In the genomic region with DNA sequence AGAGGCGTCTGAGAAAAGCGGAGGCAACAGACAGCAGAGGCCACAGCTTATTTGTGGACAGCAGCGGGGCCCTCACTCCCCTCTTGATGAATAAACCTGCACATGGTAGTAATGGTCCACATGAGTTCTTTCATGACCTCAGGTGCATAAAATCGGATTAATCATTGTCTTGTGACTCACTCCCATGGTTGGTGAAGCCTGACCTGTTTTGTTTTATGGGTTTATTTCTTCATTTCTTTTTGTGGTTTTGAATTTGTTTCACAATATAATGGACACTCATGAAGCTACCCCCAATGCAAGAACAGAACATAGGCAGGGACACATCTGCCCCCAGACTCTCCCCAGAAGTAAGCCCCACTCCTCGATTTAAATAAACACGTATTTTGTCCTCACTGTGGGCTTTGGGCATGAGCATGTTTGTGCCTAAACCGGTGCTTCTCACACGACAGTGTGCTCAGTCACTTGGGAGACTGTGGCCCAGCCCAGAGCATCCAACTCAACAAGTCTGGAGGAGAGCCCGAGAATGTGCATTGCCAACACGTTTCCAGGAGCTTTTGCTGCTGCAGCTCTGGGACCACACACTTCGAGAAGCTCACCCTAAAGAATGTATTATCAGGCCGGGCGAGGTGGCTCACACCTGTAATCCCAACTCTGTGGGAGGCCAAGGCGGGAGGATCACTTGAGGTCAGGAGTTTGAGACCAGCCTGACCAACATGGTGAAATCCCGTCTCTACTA, we compare ENCODE assay signal across 9 cellular contexts.
DNase-seq lines count a peak whose midpoint lies in the region; ATAC-seq and TF ChIP-seq lines count a peak whose summit lies in the region.
"Had no signal": no experiment of that assay in that cellular context is flagged by ENCODE, and none has a peak within 500 bp of the region (broad histone marks: within the 10 kb centered on the region; RNA-seq: fewer than 3 reads in every experiment).

No MANE protein-coding gene starts in this region.

- H3K27ac ChIP-seq in AG04450 (ENCODE audit: low read depth, low read length) (peak overlapping the region; percentile 22), HCT116 (ENCODE audit: low read depth, low read length) (no peak overlapping the region), VCaP (peak overlapping the region; percentile 84)

- H3K4me1 ChIP-seq in HCT116 (ENCODE audit: control insufficient read depth in 1 of 2, insufficient read depth in 2 of 2, low read length in 2 of 2): peaks cover 26 to 40% of the 10 kb centered on the region in 2 experiments

- in situ Hi-C loops in GM13976 (cut with MboI; ENCODE audit: low sequenced_read_pairs, unreplicated experiment): no loop called here

- TF ChIP-seq RAD21 in HCT116 (IDR thresholded peaks at IDR 0.05; ENCODE audit: low read depth): no peak

- CTCF ChIA-PET in AG04450 (lab: Charles Lee): interaction anchor here (1.7 kb wide), 1 partner anchor 17 kb away, joined by 4 read pairs; no protein-coding TSS in a partner anchor
- CTCF ChIA-PET in HCT116 (lab: Charles Lee): interaction anchor here (1.1 kb wide), 1 partner anchor 19 kb away, joined by 3 read pairs; no protein-coding TSS in a partner anchor

- H3K9me2 ChIP-seq in HCT116 (ENCODE audit: insufficient read depth): no peaks in the 10 kb centered on the region

- peak overlapping the region; percentile 6 for H2AFZ ChIP-seq in HCT116 (ENCODE audit: low read depth, low read length, poor library complexity, severe bottlenecking)

- BruUV-seq in HCT116 (replicated peaks; lab: Mats Ljungman, UMichigan): no TSS peak

- RAD21 ChIA-PET in HCT116 (lab: Charles Lee; ENCODE audit: low non-redundant PET in 1 of 2, low total read pairs in 2 of 2, uncharacterized antibody in 2 of 2, unreplicated experiment in 2 of 2): no interaction called here

- H3K9me3 ChIP-seq in AG04450 (ENCODE audit: control insufficient read depth, insufficient read depth, low read length) (peaks cover 4% of the 10 kb centered on the region), HCT116 (ENCODE audit: control insufficient read depth in 1 of 2, insufficient read depth in 1 of 2, low read depth in 1 of 2, low read length in 2 of 2) (peaks cover 0 to under 1% of the 10 kb centered on the region in 2 experiments; a peak in 1 of 4 replicates)

- H3K27me3 ChIP-seq in AG04450 (ENCODE audit: control insufficient read depth, insufficient read depth, low read length) (peaks cover 3% of the 10 kb centered on the region), HCT116 (ENCODE audit: insufficient read depth, low read length) (no peaks in the 10 kb centered on the region)

- 0 out of 2 replicates have a peak overlapping the region, but pooled peaks have one; percentile 17 for H3K9ac ChIP-seq in HCT116 (ENCODE audit: low read length)

- H4K20me1 ChIP-seq in HCT116 (ENCODE audit: insufficient read depth): no peaks in the 10 kb centered on the region

- POLR2A ChIA-PET in AG04450 (lab: Yijun Ruan, JAX): interaction anchor here (0.8 kb wide), 1 partner anchor 180 kb away, joined by 4 read pairs; the partner anchor contains the start of gene NCOR2
- POLR2A ChIA-PET in HCT116 (lab: Charles Lee): no interaction called here

- no peak for TF ChIP-seq CTCF in AG04450 (IDR thresholded peaks at IDR 0.05; ENCODE audit: low read depth, low read length)
- no peak for TF ChIP-seq CTCF in HCT116 (IDR thresholded peaks at IDR 0.05 in 2 of 3, conservative IDR thresholded peaks at IDR 0.05 in 1 of 3; ENCODE audit: borderline replicate concordance in 1 of 3, insufficient read depth in 1 of 3, low read depth in 2 of 3, low read length in 2 of 3)
- no peak for TF ChIP-seq CTCF in VCaP (conservative IDR thresholded peaks at IDR 0.05)
- no peak for TF ChIP-seq CTCF in GM13976 (IDR thresholded peaks at IDR 0.05; ENCODE audit: borderline replicate concordance, control extremely low read depth, extremely low read depth, insufficient read depth, missing control alignments)

- TF ChIP-seq POLR2A in HCT116 (IDR thresholded peaks at IDR 0.05; ENCODE audit: borderline replicate concordance, extremely low read depth, insufficient read depth, insufficient read length): no peak

- ATAC-seq in HCT116 (peak; percentile 15; the same call in 1 of the 2 replicates), GM21515 (IDR thresholded peaks at IDR 0.05; ENCODE audit: unreplicated experiment) (no peak)

- intact Hi-C loops in HCT116 (cut with micrococcal nuclease): loop anchor here (10.0 kb wide), 1 partner anchor 233 kb away; no protein-coding TSS in a partner anchor

- DNase-seq in AG04450 (ENCODE audit: low read depth, low spot score) (no peak), HCT116 (ENCODE audit: low read depth, low spot score) (no peak), kidney glomerular epithelial cell (lab: John Stamatoyannopoulos, UW) (peak; percentile 99), NCI-H187 treated with DMSO at 0.1 percent for 48 hours (lab: John Stamatoyannopoulos, UW) (no peak), GM13976 (ENCODE audit: low spot score) (no peak), D341Med (ENCODE audit: low spot score) (no peak)
- DNase-seq: stimulated activated CD4-positive, alpha-beta T cell treated with anti-CD3 and anti-CD28 coated beads, Interleukin-2, amount 100 ng/mL, for 24 hours had no signal

- H3K4me2 ChIP-seq in HCT116 (ENCODE audit: low read length): peak overlapping the region; percentile 76

- no peaks in the 10 kb centered on the region for H3K36me3 ChIP-seq in HCT116 (ENCODE audit: control insufficient read depth in 1 of 2, insufficient read depth in 2 of 2, low read length in 2 of 2)

- no peak overlapping the region for H3K4me3 ChIP-seq in AG04450 (ENCODE audit: low read depth, low read length)
- 0 out of 4 replicates have a peak overlapping the region, but pooled peaks of 1 of the 2 experiments have one; percentile 15 for H3K4me3 ChIP-seq in HCT116 (replicated peaks in 1 of 2; ENCODE audit: low read depth in 1 of 2, low read length in 2 of 2)

- no peaks in the 10 kb centered on the region for H3K79me2 ChIP-seq in HCT116 (ENCODE audit: insufficient read depth, low read length)

TF ChIP-seq in HCT116, 20 proteins besides CTCF, POLR2A, EP300 and RAD21 (continues in another document):
- TF ChIP-seq EGR1 (IDR thresholded peaks at IDR 0.05; ENCODE audit: low read depth) (no peak), SIN3A (IDR thresholded peaks at IDR 0.05; ENCODE audit: low read depth) (no peak), SRF (IDR thresholded peaks at IDR 0.05; ENCODE audit: low read depth) (no peak), CEBPB (IDR thresholded peaks at IDR 0.05; ENCODE audit: low read depth) (no peak), JUND (IDR thresholded peaks at IDR 0.05) (no peak), REST (IDR thresholded peaks at IDR 0.05; ENCODE audit: low read depth) (no peak), POLR2AphosphoS5 (IDR thresholded peaks at IDR 0.05; ENCODE audit: low read depth, low read length) (no peak), ZBTB33 (IDR thresholded peaks at IDR 0.05; ENCODE audit: extremely low read depth, insufficient replicate concordance, low read length) (no peak), SP1 (IDR thresholded peaks at IDR 0.05; ENCODE audit: low read depth) (no peak), ZNF274 (IDR thresholded peaks at IDR 0.05; ENCODE audit: low read depth, low read length) (no peak), CBX3 (IDR thresholded peaks at IDR 0.05; ENCODE audit: low read depth) (no peak), EZH2 (IDR thresholded peaks at IDR 0.05) (no peak), TCF7L2 (IDR thresholded peaks at IDR 0.05; ENCODE audit: borderline replicate concordance, extremely low read depth, insufficient read depth, insufficient read length) (no peak)
- TF ChIP-seq, protein P1, sequence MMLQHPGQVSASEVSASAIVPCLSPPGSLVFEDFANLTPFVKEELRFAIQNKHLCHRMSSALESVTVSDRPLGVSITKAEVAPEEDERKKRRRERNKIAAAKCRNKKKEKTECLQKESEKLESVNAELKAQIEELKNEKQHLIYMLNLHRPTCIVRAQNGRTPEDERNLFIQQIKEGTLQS (IDR thresholded peaks at IDR 0.05): no peak
